19 cellular contexts compared by ENCODE assay signal in the genomic region with DNA sequence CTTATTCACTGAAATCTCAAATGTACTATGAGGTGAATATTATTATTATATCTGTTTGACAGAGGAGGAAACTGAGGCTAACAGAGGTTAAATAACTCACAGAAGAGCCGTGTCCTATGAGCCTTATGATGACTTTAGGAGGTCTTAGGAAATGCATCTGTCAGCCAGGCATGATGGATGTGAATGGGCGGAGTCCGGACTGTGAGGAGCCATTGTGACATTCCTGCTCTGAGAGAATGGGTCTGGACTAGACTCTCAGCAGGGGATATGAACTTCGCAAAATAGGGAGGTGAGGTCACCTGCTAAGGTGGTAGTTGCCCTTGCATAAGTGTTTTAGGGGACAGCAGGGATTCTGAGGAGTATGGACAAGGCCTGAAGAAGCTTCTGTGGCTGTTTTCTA.
"Had no signal": no experiment of that assay in that cellular context is flagged by ENCODE, and none has a peak within 500 bp of the region (broad histone marks: within the 10 kb centered on the region; RNA-seq: fewer than 3 reads in every experiment).

No MANE protein-coding gene starts in this region.

- H3K27ac Mint-ChIP-seq: activated CD4-positive, alpha-beta T cell treated with anti-CD3 and anti-CD28 coated beads, Interleukin-2, amount 10 ng/mL, durations not matched to agents 24 days and 14 days; activated CD8-positive, alpha-beta T cell treated with anti-CD3 and anti-CD28 coated beads for 36 hours; activated naive CD8-positive, alpha-beta T cell treated with anti-CD3 and anti-CD28 coated beads, Interleukin-2, amount 10 ng/mL, durations not matched to agents 7 days and 5 days; activated T-cell treated with anti-CD3 and anti-CD28 coated beads, Interleukin-2, amount 50 U/mL, for 24 hours; activated T-helper 2 cell treated with anti-CD3 and anti-CD28 coated beads, Interferon-gamma antibody, Interleukin-2, Interleukin-4, amounts not matched to agents 10 μg/mL and 5 μg/mL and 100 μg/mL, durations not matched to agents 14 hours and 24 hours and 36 hours; effector memory CD8-positive, alpha-beta T cell; immature natural killer cell; natural killer cell; stimulated activated memory B cell treated with anti-CD40 and anti-IgM and Interleukin-4, amounts not matched to agents 10 μg/mL and 1 μg/mL and 100 μg/mL, for 72 hours had no signal

- H3K27me3 ChIP-seq: body of pancreas, esophagus squamous epithelium, neutrophil, pancreas, sigmoid colon, upper lobe of right lung had no signal

- H3K9me3 Mint-ChIP-seq: activated CD4-positive, alpha-beta T cell treated with anti-CD3 and anti-CD28 coated beads, Interleukin-2, amount 10 ng/mL, durations not matched to agents 24 days and 14 days; activated CD8-positive, alpha-beta T cell treated with anti-CD3 and anti-CD28 coated beads for 36 hours; activated naive CD8-positive, alpha-beta T cell treated with anti-CD3 and anti-CD28 coated beads, Interleukin-2, amount 10 ng/mL, durations not matched to agents 7 days and 5 days; activated T-cell treated with anti-CD3 and anti-CD28 coated beads, Interleukin-2, amount 50 U/mL, for 24 hours; activated T-helper 2 cell treated with anti-CD3 and anti-CD28 coated beads, Interferon-gamma antibody, Interleukin-2, Interleukin-4, amounts not matched to agents 10 μg/mL and 5 μg/mL and 100 μg/mL, durations not matched to agents 14 hours and 24 hours and 36 hours; effector memory CD8-positive, alpha-beta T cell; immature natural killer cell; natural killer cell; stimulated activated memory B cell treated with anti-CD40 and anti-IgM and Interleukin-4, amounts not matched to agents 10 μg/mL and 1 μg/mL and 100 μg/mL, for 72 hours had no signal

- H3K27ac ChIP-seq: body of pancreas, esophagus squamous epithelium, neutrophil, pancreas, sigmoid colon, upper lobe of right lung had no signal

- ATAC-seq: activated CD8-positive, alpha-beta T cell treated with anti-CD3 and anti-CD28 coated beads for 36 hours; body of pancreas; effector memory CD8-positive, alpha-beta T cell; left cardiac atrium; natural killer cell; pancreas; stimulated activated memory B cell treated with anti-CD40 and anti-IgM and Interleukin-4, amounts not matched to agents 10 μg/mL and 1 μg/mL and 100 μg/mL, for 72 hours; upper lobe of right lung had no signal

- DNase-seq: activated CD4-positive, alpha-beta T cell treated with anti-CD3 and anti-CD28 coated beads, Interleukin-2, amount 10 ng/mL, durations not matched to agents 24 days and 14 days; activated CD8-positive, alpha-beta T cell treated with anti-CD3 and anti-CD28 coated beads for 36 hours; activated naive CD4-positive, alpha-beta T cell treated with Interleukin-2 at 50 U/mL for 16 hours; activated naive CD8-positive, alpha-beta T cell treated with anti-CD3 and anti-CD28 coated beads, Interleukin-2, amount 10 ng/mL, durations not matched to agents 7 days and 5 days; activated T-cell treated with anti-CD3 and anti-CD28 coated beads, Interleukin-2, amount 50 U/mL, for 24 hours; body of pancreas; effector memory CD8-positive, alpha-beta T cell; esophagus squamous epithelium; immature natural killer cell; left cardiac atrium; natural killer cell; pancreas; sigmoid colon; stimulated activated CD4-positive, alpha-beta T cell treated with anti-CD3 and anti-CD28 coated beads, Interleukin-4, amount 100 ng/mL, for 4 hours; T1000; upper lobe of right lung had no signal

- H3K36me3 Mint-ChIP-seq: activated naive CD8-positive, alpha-beta T cell treated with anti-CD3 and anti-CD28 coated beads, Interleukin-2, amount 10 ng/mL, durations not matched to agents 7 days and 5 days; immature natural killer cell; natural killer cell; stimulated activated memory B cell treated with anti-CD40 and anti-IgM and Interleukin-4, amounts not matched to agents 10 μg/mL and 1 μg/mL and 100 μg/mL, for 72 hours had no signal

- H3K4me1 Mint-ChIP-seq: activated CD4-positive, alpha-beta T cell treated with anti-CD3 and anti-CD28 coated beads, Interleukin-2, amount 10 ng/mL, durations not matched to agents 24 days and 14 days; activated naive CD8-positive, alpha-beta T cell treated with anti-CD3 and anti-CD28 coated beads, Interleukin-2, amount 10 ng/mL, durations not matched to agents 7 days and 5 days; immature natural killer cell; natural killer cell had no signal

- H3K4me3 ChIP-seq: body of pancreas, esophagus squamous epithelium, pancreas, sigmoid colon, upper lobe of right lung had no signal

- H3K4me3 Mint-ChIP-seq: activated CD4-positive, alpha-beta T cell treated with anti-CD3 and anti-CD28 coated beads, Interleukin-2, amount 10 ng/mL, durations not matched to agents 24 days and 14 days; activated CD8-positive, alpha-beta T cell treated with anti-CD3 and anti-CD28 coated beads for 36 hours; activated naive CD8-positive, alpha-beta T cell treated with anti-CD3 and anti-CD28 coated beads, Interleukin-2, amount 10 ng/mL, durations not matched to agents 7 days and 5 days; activated T-cell treated with anti-CD3 and anti-CD28 coated beads, Interleukin-2, amount 50 U/mL, for 24 hours; effector memory CD8-positive, alpha-beta T cell; immature natural killer cell; natural killer cell; stimulated activated memory B cell treated with anti-CD40 and anti-IgM and Interleukin-4, amounts not matched to agents 10 μg/mL and 1 μg/mL and 100 μg/mL, for 72 hours had no signal

- H3K9me3 ChIP-seq: body of pancreas, esophagus squamous epithelium, neutrophil, pancreas, sigmoid colon, upper lobe of right lung had no signal

- FAIRE-seq: pancreas had no signal

- H3K36me3 ChIP-seq: esophagus squamous epithelium, neutrophil, pancreas, sigmoid colon, upper lobe of right lung had no signal

- H3K4me1 ChIP-seq: body of pancreas, esophagus squamous epithelium, pancreas, sigmoid colon, upper lobe of right lung had no signal
